In genomic region chr13:45107539-45107938, GRCh38 we compare ENCODE assay signal across 2 cellular contexts.
TF ChIP-seq lines count a peak whose summit lies in the region.

No MANE protein-coding gene starts in this region.

TF ChIP-seq in WTC11, 78 proteins besides CTCF, POLR2A, EP300 and RAD21:
- no peak for TF ChIP-seq STAT6 (CRISPR knock-in tag; conservative IDR thresholded peaks at IDR 0.05; ENCODE audit: low read depth)
- no peak for TF ChIP-seq TEAD1 (CRISPR knock-in tag; IDR thresholded peaks at IDR 0.05)
- TF ChIP-seq ZNF396 (CRISPR knock-in tag; IDR thresholded peaks at IDR 0.05; ENCODE audit: borderline replicate concordance) = no peak
- TF ChIP-seq ZNF232 (CRISPR knock-in tag; IDR thresholded peaks at IDR 0.05) = no peak
- TF ChIP-seq FOXP4 (CRISPR knock-in tag; IDR thresholded peaks at IDR 0.05) = no peak
- no peak for TF ChIP-seq GRHL2 (CRISPR knock-in tag; IDR thresholded peaks at IDR 0.05; ENCODE audit: insufficient replicate concordance, severe bottlenecking)
- TF ChIP-seq NR2C2 (CRISPR knock-in tag; IDR thresholded peaks at IDR 0.05) = no peak
- TF ChIP-seq TCF7 (CRISPR knock-in tag; IDR thresholded peaks at IDR 0.05; ENCODE audit: low read depth) = no peak
TF ChIP-seq in WTC11: peak in this region for 0.

TF ChIP-seq in H1, 55 proteins besides CTCF, POLR2A, EP300 and RAD21 (continued from another document):
- peak; percentile 52; the same call in 1 of the 2 replicates for TF ChIP-seq RBBP5 (IDR thresholded peaks at IDR 0.05; ENCODE audit: borderline replicate concordance, low read depth, low read length)
- no peak for TF ChIP-seq MAFK (IDR thresholded peaks at IDR 0.05; ENCODE audit: low read depth, low read length)
- TF ChIP-seq BRCA1 (IDR thresholded peaks at IDR 0.05; ENCODE audit: low read depth, low read length) = no peak
- peak; percentile 79 for TF ChIP-seq SP1 (IDR thresholded peaks at IDR 0.05; ENCODE audit: low read depth, low read length)
- no peak for TF ChIP-seq EGR1 (IDR thresholded peaks at IDR 0.05; ENCODE audit: borderline replicate concordance, low read depth, low read length)
- TF ChIP-seq RNF2 (IDR thresholded peaks at IDR 0.05; ENCODE audit: borderline replicate concordance, low read depth, low read length, missing control alignments, poor library complexity, severe bottlenecking) = no peak
- TF ChIP-seq CREB1 (IDR thresholded peaks at IDR 0.05) = no peak
- no peak for TF ChIP-seq TEAD4 (IDR thresholded peaks at IDR 0.05; ENCODE audit: low read depth, low read length)
